ENCODE assay signal across 11 cellular contexts in the genomic region with DNA sequence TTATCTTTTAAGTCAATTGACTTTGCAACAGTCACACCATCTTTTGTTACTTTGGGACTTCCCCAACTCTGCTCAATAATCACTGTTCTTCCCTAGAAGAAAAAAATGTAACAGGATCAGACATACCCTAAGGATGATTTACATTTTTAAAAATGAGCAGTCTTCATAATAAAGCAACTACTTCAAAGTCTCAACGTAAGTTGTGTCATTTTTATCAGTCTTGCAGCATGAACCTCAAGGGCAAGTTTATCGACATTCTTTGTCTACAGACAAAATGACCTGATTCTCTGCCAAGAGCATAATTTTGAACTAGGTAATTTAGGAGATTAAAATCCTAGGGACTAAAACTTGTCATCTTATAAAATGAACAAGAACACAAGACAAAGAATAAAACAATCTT. TPM values are rescaled to one million over a fixed set of nuclear protein-coding genes. Genes with fewer than 3 reads are reported as not detected.
DNase-seq lines count a peak whose midpoint lies in the region; ATAC-seq, FAIRE-seq and TF ChIP-seq lines count a peak whose summit lies in the region.
"Had no signal": no experiment of that assay in that cellular context is flagged by ENCODE, and none has a peak within 500 bp of the region (broad histone marks: within the 10 kb centered on the region; RNA-seq: fewer than 3 reads in every experiment).

No MANE protein-coding gene starts in this region.

- no peak for TF ChIP-seq EP300 in A549 (IDR thresholded peaks at IDR 0.05)

- H3K4me3 ChIP-seq in A549 (peak overlapping the region; percentile 74), HAP-1 (peak overlapping the region; percentile 85), iPS-20b (ENCODE audit: low read length) (peak overlapping the region; percentile 90)

- CTCF ChIA-PET in A549 (lab: Yijun Ruan, JAX): interaction anchor here (0.9 kb wide), 1 partner anchor 103 kb away, joined by 3 read pairs; no protein-coding TSS in a partner anchor
- CTCF ChIA-PET in GM10248 (lab: Yijun Ruan, JAX): interaction anchor here (1.0 to 1.8 kb wide), 2 partner anchors 10 to 20 kb away, joined by 3 to 6 read pairs; no protein-coding TSS in a partner anchor

- H3K36me3 Mint-ChIP-seq in activated T-helper 2 cell treated with anti-CD3 and anti-CD28 coated beads, Interferon-gamma antibody, Interleukin-2, Interleukin-4, amounts not matched to agents 10 μg/mL and 5 μg/mL and 100 μg/mL, durations not matched to agents 14 hours and 24 hours and 36 hours (ENCODE audit: low read depth): peaks cover 85% of the 10 kb centered on the region

- peak overlapping the region; percentile 97 for H3K4me2 ChIP-seq in A549

- no peaks in the 10 kb centered on the region for H3K27me3 ChIP-seq in HAP-1 (ENCODE audit: low read depth)
- H3K27me3 ChIP-seq in iPS-20b (ENCODE audit: insufficient read depth, low read length): no peaks in the 10 kb centered on the region

- H3K4me1 ChIP-seq in A549 (peaks cover 54% of the 10 kb centered on the region), HAP-1 (peaks cover 28% of the 10 kb centered on the region), iPS-20b (ENCODE audit: insufficient read depth, low read length) (peaks cover 15% of the 10 kb centered on the region; the same call in 1 of the 2 replicates)

- H3K36me3 ChIP-seq in HAP-1 (replicated peaks) (peaks cover 88% of the 10 kb centered on the region), iPS-20b (ENCODE audit: insufficient read depth, low read depth, low read length) (peaks cover 72% of the 10 kb centered on the region)

- in situ Hi-C loops in HAP-1 (cut with MboI; ENCODE audit: low sequenced_read_pairs): no loop called here

- intact Hi-C loops in activated T-helper 2 cell treated with anti-CD3 and anti-CD28 coated beads, Interferon-gamma antibody, Interleukin-2, Interleukin-4, amounts not matched to agents 10 μg/mL and 5 μg/mL and 100 μg/mL, durations not matched to agents 14 hours and 24 hours and 36 hours (cut with micrococcal nuclease): no loop called here

- 3% methylated on average over 2 of the region's 2 CpGs for WGBS in A549 (ENCODE audit: missing lambda C conversion rate)

- H3K27ac Mint-ChIP-seq in activated T-helper 2 cell treated with anti-CD3 and anti-CD28 coated beads, Interferon-gamma antibody, Interleukin-2, Interleukin-4, amounts not matched to agents 10 μg/mL and 5 μg/mL and 100 μg/mL, durations not matched to agents 14 hours and 24 hours and 36 hours: peak overlapping the region; percentile 97

- no peak for ATAC-seq in A549
- ATAC-seq in HG02870 (IDR thresholded peaks at IDR 0.05; ENCODE audit: unreplicated experiment): no peak
- no peak for ATAC-seq in HG03378 (IDR thresholded peaks at IDR 0.05; ENCODE audit: unreplicated experiment)

- H3K27ac ChIP-seq in A549 (peak overlapping the region; percentile 47 to 87; a peak in 3 of 6 replicates), iPS-20b (ENCODE audit: low read length) (no peak overlapping the region)

- TF ChIP-seq CTCF in A549 (IDR thresholded peaks at IDR 0.05): no peak
- no peak for TF ChIP-seq CTCF in GM10248 (IDR thresholded peaks at IDR 0.05; ENCODE audit: control extremely low read depth, extremely low read depth, low read depth, missing control alignments)

- TF ChIP-seq RAD21 in A549 (conservative IDR thresholded peaks at IDR 0.05 in 1 of 2, IDR thresholded peaks at IDR 0.05 in 1 of 2): no peak

- no peaks in the 10 kb centered on the region for H3K9me3 ChIP-seq in A549
- H3K9me3 ChIP-seq in HAP-1: no peaks in the 10 kb centered on the region
- H3K9me3 ChIP-seq in iPS-20b (ENCODE audit: insufficient read depth, low read depth, low read length): no peaks in the 10 kb centered on the region

- DNase-seq in A549 (ENCODE audit: low read depth in 1 of 2, low spot score in 1 of 2) (no peak), HAP-1 (ENCODE audit: low spot score in 2 of 2) (no peak), AG08396 (ENCODE audit: low spot score) (no peak), GM10248 (ENCODE audit: extremely low spot score) (no peak)
- DNase-seq in activated T-helper 2 cell treated with anti-CD3 and anti-CD28 coated beads, Interferon-gamma antibody, Interleukin-2, Interleukin-4, amounts not matched to agents 10 μg/mL and 5 μg/mL and 100 μg/mL, durations not matched to agents 14 hours and 24 hours and 36 hours (ENCODE audit: low spot score): no peak
- DNase-seq: effector CD8-positive, alpha-beta T cell; Kasumi-1; stimulated activated CD4-positive, alpha-beta T cell treated with anti-CD3 and anti-CD28 coated beads, Interleukin-2, amount 100 ng/mL, for 48 hours had no signal

- no peak for TF ChIP-seq POLR2A in A549 (IDR thresholded peaks at IDR 0.05; ENCODE audit: low read length)

- no peaks in the 10 kb centered on the region for H3K9me3 Mint-ChIP-seq in activated T-helper 2 cell treated with anti-CD3 and anti-CD28 coated beads, Interferon-gamma antibody, Interleukin-2, Interleukin-4, amounts not matched to agents 10 μg/mL and 5 μg/mL and 100 μg/mL, durations not matched to agents 14 hours and 24 hours and 36 hours

- no peak for FAIRE-seq in A549 (lab: Jason Lieb, UNC)

- peaks cover 44% of the 10 kb centered on the region for H3K4me1 Mint-ChIP-seq in activated T-helper 2 cell treated with anti-CD3 and anti-CD28 coated beads, Interferon-gamma antibody, Interleukin-2, Interleukin-4, amounts not matched to agents 10 μg/mL and 5 μg/mL and 100 μg/mL, durations not matched to agents 14 hours and 24 hours and 36 hours (ENCODE audit: low read depth)

- POLR2A ChIA-PET in A549 (lab: Yijun Ruan, JAX) (interaction anchor here (3.7 kb wide), 1 partner anchor 44 kb away, joined by 33 read pairs; the partner anchor contains the start of gene COQ10B), GM10248 (lab: Yijun Ruan, JAX) (interaction anchor here (0.6 to 1.1 kb wide), 2 partner anchors 19 to 34 kb away, joined by 3 to 5 read pairs; partner anchors contain the start of gene MOB4)

- H3K27me3 Mint-ChIP-seq in activated T-helper 2 cell treated with anti-CD3 and anti-CD28 coated beads, Interferon-gamma antibody, Interleukin-2, Interleukin-4, amounts not matched to agents 10 μg/mL and 5 μg/mL and 100 μg/mL, durations not matched to agents 14 hours and 24 hours and 36 hours (ENCODE audit: low read depth): no peaks in the 10 kb centered on the region

- H3K4me3 Mint-ChIP-seq in activated T-helper 2 cell treated with anti-CD3 and anti-CD28 coated beads, Interferon-gamma antibody, Interleukin-2, Interleukin-4, amounts not matched to agents 10 μg/mL and 5 μg/mL and 100 μg/mL, durations not matched to agents 14 hours and 24 hours and 36 hours (ENCODE audit: low read depth): peak overlapping the region; percentile 94

- peak overlapping the region; percentile 98; the same call in 1 of the 2 replicates for H3K9ac ChIP-seq in iPS-20b (ENCODE audit: low read depth, low read length)

TF ChIP-seq in A549, 52 proteins besides CTCF, POLR2A, EP300 and RAD21:
- TF ChIP-seq, protein P1, sequence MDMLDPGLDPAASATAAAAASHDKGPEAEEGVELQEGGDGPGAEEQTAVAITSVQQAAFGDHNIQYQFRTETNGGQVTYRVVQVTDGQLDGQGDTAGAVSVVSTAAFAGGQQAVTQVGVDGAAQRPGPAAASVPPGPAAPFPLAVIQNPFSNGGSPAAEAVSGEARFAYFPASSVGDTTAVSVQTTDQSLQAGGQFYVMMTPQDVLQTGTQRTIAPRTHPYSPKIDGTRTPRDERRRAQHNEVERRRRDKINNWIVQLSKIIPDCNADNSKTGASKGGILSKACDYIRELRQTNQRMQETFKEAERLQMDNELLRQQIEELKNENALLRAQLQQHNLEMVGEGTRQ (IDR thresholded peaks at IDR 0.05): no peak
- no peak for TF ChIP-seq POLR2AphosphoS2 (conservative IDR thresholded peaks at IDR 0.05; ENCODE audit: low read length)
- no peak for TF ChIP-seq MAZ (IDR thresholded peaks at IDR 0.05; ENCODE audit: borderline replicate concordance, low read depth, low read length)

RNA-seq across cellular contexts. Expression of gene HSPD1, which starts 2.3 kb away (rescaled TPM):
- polyA plus RNA-seq in A549 (2011; rRNA removed) (767 and 790 TPM in 2 replicates), A549 (2017; fragmentation: RNase III; extraction: RNeasy Plus Mini Kit Qiagen cat#74134 plus additional on column Dnase treatment) (833 to 1,004 TPM (median 882 TPM) in 3 replicates)
- polyA plus RNA-seq in A549 (2012; cell fraction: cytosol; rRNA removed): 369 and 389 TPM in 2 replicates
- polyA plus RNA-seq in A549 (2012; cell fraction: nucleus; rRNA removed): 233 and 254 TPM in 2 replicates
- polyA minus RNA-seq in A549 (2011; rRNA and poly(A)+ RNA removed): 315 and 357 TPM in 2 replicates
- total RNA-seq in activated T-helper 2 cell treated with anti-CD3 and anti-CD28 coated beads, Interferon-gamma antibody, Interleukin-2, Interleukin-4, amounts not matched to agents 10 μg/mL and 5 μg/mL and 100 μg/mL, durations not matched to agents 14 hours and 24 hours and 36 hours: 749 and 761 TPM in 2 replicates

RNA-seq across cellular contexts. Expression of gene HSPE1, which starts 2.9 kb away (rescaled TPM):
- polyA plus RNA-seq in A549 (2011; rRNA removed): 286 and 468 TPM in 2 replicates
- polyA plus RNA-seq in A549 (2012; cell fraction: cytosol; rRNA removed): 301 and 505 TPM in 2 replicates
- polyA plus RNA-seq in A549 (2012; cell fraction: nucleus; rRNA removed): 52.2 and 83.9 TPM in 2 replicates
- polyA plus RNA-seq in A549 (2017; fragmentation: RNase III; extraction: RNeasy Plus Mini Kit Qiagen cat#74134 plus additional on column Dnase treatment): 1,189 to 1,457 TPM (median 1,198 TPM) in 3 replicates
- polyA minus RNA-seq in A549 (2011; rRNA and poly(A)+ RNA removed): 27.4 and 28.4 TPM in 2 replicates
- 301 and 309 TPM in 2 replicates for total RNA-seq in activated T-helper 2 cell treated with anti-CD3 and anti-CD28 coated beads, Interferon-gamma antibody, Interleukin-2, Interleukin-4, amounts not matched to agents 10 μg/mL and 5 μg/mL and 100 μg/mL, durations not matched to agents 14 hours and 24 hours and 36 hours

RNA-seq across cellular contexts. Expression of gene MOB4, which starts 18.6 kb away (rescaled TPM):
- polyA plus RNA-seq in A549 (2011; rRNA removed) (44.2 and 74.7 TPM in 2 replicates), A549 (2017; fragmentation: RNase III; extraction: RNeasy Plus Mini Kit Qiagen cat#74134 plus additional on column Dnase treatment) (57.5 to 64.3 TPM (median 58.1 TPM) in 3 replicates)
- 22.4 and 23.9 TPM in 2 replicates for polyA plus RNA-seq in A549 (2012; cell fraction: cytosol; rRNA removed)
- 5.5 and 8.8 TPM in 2 replicates for polyA plus RNA-seq in A549 (2012; cell fraction: nucleus; rRNA removed)
- polyA minus RNA-seq in A549 (2011; rRNA and poly(A)+ RNA removed): 7.3 and 9.9 TPM in 2 replicates
- 18.1 and 19.5 TPM in 2 replicates for total RNA-seq in activated T-helper 2 cell treated with anti-CD3 and anti-CD28 coated beads, Interferon-gamma antibody, Interleukin-2, Interleukin-4, amounts not matched to agents 10 μg/mL and 5 μg/mL and 100 μg/mL, durations not matched to agents 14 hours and 24 hours and 36 hours

RNA-seq across cellular contexts. Expression of gene COQ10B, which starts 43.9 kb away (rescaled TPM):
- polyA plus RNA-seq in A549 (2011; rRNA removed): 6.1 and 11.2 TPM in 2 replicates
- 2.1 and 2.8 TPM in 2 replicates for polyA plus RNA-seq in A549 (2012; cell fraction: cytosol; rRNA removed)
- polyA plus RNA-seq in A549 (2012; cell fraction: nucleus; rRNA removed): 0.76 and 1.9 TPM in 2 replicates
- 22.9 to 25.1 TPM (median 24.3 TPM) in 3 replicates for polyA plus RNA-seq in A549 (2017; fragmentation: RNase III; extraction: RNeasy Plus Mini Kit Qiagen cat#74134 plus additional on column Dnase treatment)
- polyA minus RNA-seq in A549 (2011; rRNA and poly(A)+ RNA removed): 6.6 and 10.3 TPM in 2 replicates
- total RNA-seq in activated T-helper 2 cell treated with anti-CD3 and anti-CD28 coated beads, Interferon-gamma antibody, Interleukin-2, Interleukin-4, amounts not matched to agents 10 μg/mL and 5 μg/mL and 100 μg/mL, durations not matched to agents 14 hours and 24 hours and 36 hours: 19.9 and 20.8 TPM in 2 replicates
